8 cellular contexts compared by ENCODE assay signal in genomic region chr14:20343092-20343854, GRCh38. TPM values are rescaled to one million over a fixed set of nuclear protein-coding genes. Genes with fewer than 3 reads are reported as not detected.
DNase-seq lines count a peak whose midpoint lies in the region; ATAC-seq and TF ChIP-seq lines count a peak whose summit lies in the region.

TSS of gene PARP2 (plus strand) at chr14:20343635. CDS start at chr14:20343642, 7 bp downstream.

- peak; percentile 91 for ATAC-seq in GM21619 (IDR thresholded peaks at IDR 0.05; ENCODE audit: unreplicated experiment)

- H3K27ac ChIP-seq in PC-9 = peak within 1 kb of the TSS; percentile 94

- no peaks in the 10 kb centered on the region for H3K36me3 ChIP-seq in PC-9 (ENCODE audit: low read depth)

- peak within 1 kb of the TSS; percentile 94 for H3K4me3 ChIP-seq in Jurkat, Clone E6-1 (ENCODE audit: low read length)
- H3K4me3 ChIP-seq in PC-9 (peak within 1 kb of the TSS; percentile 87), epithelial cell of proximal tubule (ENCODE audit: low read depth, low read length) (peak within 1 kb of the TSS; percentile 77)

- peaks cover 15% of the 10 kb centered on the region for H3K79me2 ChIP-seq in PC-9 (ENCODE audit: low read depth)

- intact Hi-C loops in PC-9 (cut with micrococcal nuclease; ENCODE audit: unreplicated experiment) = loop anchor here (10.0 kb wide), 1 partner anchor 122 kb away; the partner anchor contains the start of genes PIP4P1 and PNP

- TSS peak; percentile 100 for BruUV-seq in PC-9 (replicated peaks; lab: Mats Ljungman, UMichigan)

- no peaks in the 10 kb centered on the region for H3K27me3 ChIP-seq in PC-9 (ENCODE audit: insufficient read depth, low read depth)

- POLR2A ChIA-PET in PC-9 (lab: Charles Lee; ENCODE audit: unreplicated experiment) = interaction anchor here (0.6 to 2.8 kb wide), 9 partner anchors 10 to 339 kb away, joined by 3 to 31 read pairs (median 5); partner anchors contain the start of genes APEX1, OSGEP, PIP4P1 and TEP1

- H3K9me2 ChIP-seq in PC-9 (ENCODE audit: insufficient read depth) = no peaks in the 10 kb centered on the region

- TF ChIP-seq CTCF in PC-9 (conservative IDR thresholded peaks at IDR 0.05) (no peak), epithelial cell of proximal tubule (conservative IDR thresholded peaks at IDR 0.05; ENCODE audit: low read depth, low read length) (no peak)

- DNase-seq in DMS153 treated with DMSO at 0.1 percent for 48 hours (lab: John Stamatoyannopoulos, UW; ENCODE audit: unreplicated experiment) (peak; percentile 99), PC-9 (peak; percentile 95 to 97), epithelial cell of proximal tubule (ENCODE audit: low read depth) (peak; percentile 96), mucosa of gallbladder (ENCODE audit: low spot score) (peak; percentile 96)
- peak; percentile 99 for DNase-seq in Jurkat, Clone E6-1 (ENCODE audit: low read depth, low spot score)
- DNase-seq in activated T-cell treated with anti-CD3 and anti-CD28 coated beads, Interleukin-2, amount 50 U/mL, for 1 hour = peak; percentile 88
- DNase-seq in stimulated activated CD8-positive, alpha-beta memory T cell treated with anti-CD3 and anti-CD28 coated beads, Interleukin-4, amount 100 ng/mL, for 4 hours (ENCODE audit: low read depth in 2 of 2, low spot score in 1 of 2) = peak; percentile 73 to 83

- no peaks in the 10 kb centered on the region for H3K9me3 ChIP-seq in PC-9 (ENCODE audit: insufficient read depth, low read depth)

- peak within 1 kb of the TSS; percentile 92 for H3K4me2 ChIP-seq in PC-9

- H3K4me1 ChIP-seq in PC-9 (replicated peaks; ENCODE audit: insufficient read depth) = 0 out of 2 replicates have a peak, but pooled peaks cover 8% of the 10 kb centered on the region

- H3F3A ChIP-seq in PC-9 (ENCODE audit: insufficient read depth, low read depth) = peaks cover 20% of the 10 kb centered on the region

- H2AFZ ChIP-seq in PC-9 = peak within 1 kb of the TSS; percentile 94

- no peaks in the 10 kb centered on the region for H4K20me1 ChIP-seq in PC-9 (ENCODE audit: insufficient read depth)

- CTCF ChIA-PET in PC-9 (lab: Charles Lee) = interaction anchor here (0.5 to 1.2 kb wide), 6 partner anchors 16 to 929 kb away, joined by 3 to 8 read pairs (median 4); partner anchors contain the start of gene APEX1

RNA-seq across cellular contexts. Expression of gene PARP2, which starts in this region (rescaled TPM):
- polyA plus RNA-seq in Jurkat, Clone E6-1 (2012; ENCODE audit: insufficient read depth, insufficient read length) = 83.9 TPM
- 22.1 and 23.3 TPM in 2 replicates for total RNA-seq in PC-9 (2021)
- 23.1 and 26.1 TPM in 2 replicates for total RNA-seq in epithelial cell of proximal tubule
- total RNA-seq in mucosa of gallbladder = 15.5 TPM

Comparison
In these comparisons a context has a peak if more than half of its experiments do, and no peak if none do; other contexts are left out.
1. Peak in every context shown above with its lines: DNase-seq, ATAC-seq, H3K4me3 ChIP-seq and H3K27ac ChIP-seq.